8 cellular contexts compared by ENCODE assay signal in the genomic region with DNA sequence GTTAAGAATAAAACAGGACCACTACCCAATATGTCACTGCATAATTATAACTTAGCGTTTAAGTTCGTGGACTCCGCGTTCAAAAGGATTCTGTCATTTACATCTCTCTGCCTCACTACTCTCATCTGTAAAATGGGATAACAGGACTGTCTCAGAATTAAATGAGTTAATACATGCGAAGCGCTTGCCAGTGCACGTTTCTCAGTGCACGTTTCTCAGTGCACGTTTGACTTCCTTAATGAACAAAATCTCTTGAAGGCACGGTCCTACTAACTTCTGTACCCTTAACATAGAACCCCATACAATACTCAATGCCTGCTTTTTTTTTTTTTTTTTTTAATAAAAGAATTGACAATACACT. TPM values are rescaled to one million over a fixed set of nuclear protein-coding genes. Genes with fewer than 3 reads are reported as not detected.
A peak's percentile ranks its signal among the peaks of the same experiment; 100 is the strongest.
DNase-seq lines count a peak whose midpoint lies in the region; ATAC-seq and TF ChIP-seq lines count a peak whose summit lies in the region.

No MANE protein-coding gene starts in this region.

- intact Hi-C loops in Calu3 (cut with micrococcal nuclease; ENCODE audit: unreplicated experiment) = loop anchor here (1.0 to 2.0 kb wide), 2 partner anchors 63 to 146 kb away; partner anchors contain the start of gene NDUFB4
- intact Hi-C loops in uterus (cut with DNase I; ENCODE audit: low total_unique reads) = no loop called here

- H3K27me3 ChIP-seq in lung (ENCODE audit: control insufficient read depth, insufficient read depth) (no peaks in the 10 kb centered on the region), uterus (no peaks in the 10 kb centered on the region)

- H3K4me3 ChIP-seq in Jurkat, Clone E6-1 (ENCODE audit: low read length) = peak overlapping the region; percentile 96
- peak overlapping the region; percentile 40 for H3K4me3 ChIP-seq in lung
- H3K4me3 ChIP-seq in uterus = peak overlapping the region; percentile 72 to 92

- no peaks in the 10 kb centered on the region for H3K9me3 ChIP-seq in lung (ENCODE audit: control insufficient read depth in 2 of 2, insufficient read depth in 1 of 2, low read length in 1 of 2)
- no peaks in the 10 kb centered on the region for H3K9me3 ChIP-seq in uterus

- peak overlapping the region; percentile 77 for H3K4me3 Mint-ChIP-seq in Calu3 (ENCODE audit: low read depth, unreplicated experiment)
- H3K4me3 Mint-ChIP-seq in brain = peak overlapping the region; percentile 83 to 98 (median 87)

- H3K4me1 ChIP-seq in lung (ENCODE audit: control insufficient read depth in 2 of 2, insufficient read depth in 2 of 2, low read length in 2 of 2) (peaks cover 4 to 11% of the 10 kb centered on the region in 2 donors), uterus (no peaks in the 10 kb centered on the region)

- H3K27ac ChIP-seq in lung (ENCODE audit: low read depth in 1 of 2, low read length in 1 of 2) = peak overlapping the region; percentile 92 to 99
- peak overlapping the region; percentile 92 to 93 for H3K27ac ChIP-seq in uterus

- H3K36me3 Mint-ChIP-seq in Calu3 (ENCODE audit: insufficient read depth, unreplicated experiment) (peaks cover 31% of the 10 kb centered on the region), brain (peaks cover 37% of the 10 kb centered on the region)

- peaks cover 3% of the 10 kb centered on the region for H3K9me3 Mint-ChIP-seq in Calu3 (ENCODE audit: low read depth, unreplicated experiment)
- H3K9me3 Mint-ChIP-seq in brain = peaks cover 12 to 31% (median 17%) of the 10 kb centered on the region in 5 experiments

- 10 to 11% methylated on average over 10 of the region's 10 CpGs for WGBS in lung, 2 donors

- DNase-seq in Calu3 = no peak
- DNase-seq in Jurkat, Clone E6-1 (ENCODE audit: low read depth, low spot score) = no peak
- no peak for DNase-seq in lung (ENCODE audit: low spot score)
- peak in 1 of 2 donors; percentile 17 for DNase-seq in uterus
- no peak for DNase-seq in NCI-H1048 (lab: John Stamatoyannopoulos, UW)
- no peak for DNase-seq in retina

- H3K27ac Mint-ChIP-seq in Calu3 (ENCODE audit: unreplicated experiment) (peak overlapping the region; percentile 75), brain (peak overlapping the region; percentile 84 to 99 (median 98))

- TF ChIP-seq CTCF in Calu3 (IDR thresholded peaks at IDR 0.05; ENCODE audit: unreplicated experiment) (no peak), brain (conservative IDR thresholded peaks at IDR 0.05) (no peak), lung (IDR thresholded peaks at IDR 0.05; ENCODE audit: control extremely low read depth, extremely low read depth) (no peak), uterus (IDR thresholded peaks at IDR 0.05) (no peak)

- H3K27me3 Mint-ChIP-seq in Calu3 (ENCODE audit: unreplicated experiment) (no peaks in the 10 kb centered on the region), brain (peaks cover 10% of the 10 kb centered on the region)

- H3K4me1 Mint-ChIP-seq in Calu3 (ENCODE audit: low read depth, unreplicated experiment) = peaks cover 20% of the 10 kb centered on the region
- H3K4me1 Mint-ChIP-seq in brain = peaks cover 36% of the 10 kb centered on the region

- BruUV-seq in Calu3 (replicated peaks; lab: Mats Ljungman, UMichigan) = TSS peak; percentile 66

- no peak for TF ChIP-seq POLR2A in uterus (IDR thresholded peaks at IDR 0.05)

- CTCF ChIA-PET in Calu3 (lab: Charles Lee) = interaction anchor here (0.7 kb wide), 1 partner anchor 10 kb away, joined by 3 read pairs; no protein-coding TSS in a partner anchor

- H3K36me3 ChIP-seq in lung (ENCODE audit: control insufficient read depth in 2 of 2, insufficient read depth in 2 of 2, low read length in 2 of 2) (no peaks in the 10 kb centered on the region), uterus (no peaks in the 10 kb centered on the region)

- peak; percentile 15 for ATAC-seq in GM21360 (IDR thresholded peaks at IDR 0.05; ENCODE audit: unreplicated experiment)
- ATAC-seq in lung (ENCODE audit: insufficient read depth, low FRiP score) = peak; percentile 3

RNA-seq across cellular contexts. Expression of gene RABL3, which starts 0.5 kb away (rescaled TPM):
- 14.6 and 16.9 TPM in 2 replicates for total RNA-seq in Calu3 (2022)
- 19.1 TPM for polyA plus RNA-seq in Jurkat, Clone E6-1 (2012; ENCODE audit: insufficient read depth, insufficient read length)
- 7.0 TPM for polyA plus RNA-seq in brain (ENCODE audit: insufficient read depth, low read depth, low replicate concordance)
- total RNA-seq in lung = 10 to 100 TPM; 13.2 to 17.1 TPM
- polyA plus RNA-seq in lung = 10 to 100 TPM in 1 of 2 donors, 1 to 10 TPM in 1; 4.3 to 14.8 TPM
- total RNA-seq in uterus = 10 to 100 TPM in 3 of 4 donors, 1 to 10 TPM in 1; 9.1 to 54.6 (median 31.7) TPM

RNA-seq across cellular contexts. Expression of gene GTF2E1, which starts 0.7 kb away (rescaled TPM):
- total RNA-seq in Calu3 (2022) = 22.9 and 26.1 TPM in 2 replicates
- polyA plus RNA-seq in Jurkat, Clone E6-1 (2012; ENCODE audit: insufficient read depth, insufficient read length) = 19.9 TPM
- 4.9 TPM for polyA plus RNA-seq in brain (ENCODE audit: insufficient read depth, low read depth, low replicate concordance)
- total RNA-seq in lung = 10 to 100 TPM; 13.7 to 14.8 TPM
- polyA plus RNA-seq in lung = 1 to 10 TPM; 4.1 to 6.4 TPM
- total RNA-seq in uterus = 10 to 100 TPM; 11.0 to 38.5 (median 16.6) TPM

RNA-seq across cellular contexts. Expression of gene HGD, which starts 59.8 kb away (rescaled TPM):
- total RNA-seq in Calu3 (2022) (23.0 and 29.5 TPM in 2 replicates), lung (1 to 10 TPM; 1.8 to 2.2 TPM), uterus (1 to 10 TPM in 2 of 4 donors, under 1 TPM in 1, not detected in 1; 0.98 to 7.4 (median 6.4) TPM)
- not detected for polyA plus RNA-seq in Jurkat, Clone E6-1 (2012; ENCODE audit: insufficient read depth, insufficient read length)
- polyA plus RNA-seq in brain (ENCODE audit: insufficient read depth, low read depth, low replicate concordance) (not detected), lung (1 to 10 TPM; 2.4 to 2.6 TPM)

Comparison
In these comparisons a context has a peak if more than half of its experiments do, and no peak if none do; other contexts are left out.
1. H3K4me3 ChIP-seq: peak in every context shown above with its lines; median percentile 96 in Jurkat, Clone E6-1; 82 in uterus; 40 in lung.